Comparison of ENCODE assay signal across 26 cellular contexts in genomic region chr12:43208627-43209026, GRCh38.
DNase-seq lines count a peak whose midpoint lies in the region; ATAC-seq, FAIRE-seq and TF ChIP-seq lines count a peak whose summit lies in the region.
"Had no signal": no experiment of that assay in that cellular context is flagged by ENCODE, and none has a peak within 500 bp of the region (broad histone marks: within the 10 kb centered on the region; RNA-seq: fewer than 3 reads in every experiment).

No MANE protein-coding gene starts in this region.

- H3K4me1 Mint-ChIP-seq in astrocyte (ENCODE audit: low read depth, unreplicated experiment): peaks cover 27% of the 10 kb centered on the region
- H3K4me1 Mint-ChIP-seq in GM23338: peaks cover 6% of the 10 kb centered on the region; the same call in 1 of the 3 replicates
- H3K4me1 Mint-ChIP-seq: activated naive CD8-positive, alpha-beta T cell treated with anti-CD3 and anti-CD28 coated beads for 36 hours; activated T-helper 17 cell treated with anti-CD3 and anti-CD28 coated beads, Interleukin-2, amount 50 U/mL, for 72 hours had no signal

- H3K9ac ChIP-seq in astrocyte (ENCODE audit: low read length): peak overlapping the region; percentile 56

- DNase-seq in ACHN (peak; percentile 51), astrocyte (ENCODE audit: low read depth) (peak; percentile 74), glomerular visceral epithelial cell (ENCODE audit: extremely low spot score) (peak; percentile 90), psoas muscle (no peak), GM23338 (ENCODE audit: low spot score) (no peak), NCI-H2081 treated with DMSO at 0.1 percent for 48 hours (lab: John Stamatoyannopoulos, UW) (no peak), NCI-H2196 treated with DMSO at 0.1 percent for 48 hours (lab: John Stamatoyannopoulos, UW; ENCODE audit: unreplicated experiment) (no peak), HuH-7 (ENCODE audit: low spot score) (no peak)
- DNase-seq: activated CD4-positive, alpha-beta T cell treated with anti-CD3 and anti-CD28 coated beads, Interleukin-2, amount 50 U/mL, for 4 hours; activated CD8-positive, alpha-beta memory T cell treated with anti-CD3 and anti-CD28 coated beads, Interleukin-2, amount 50 U/mL, for 4 hours; activated naive CD8-positive, alpha-beta T cell treated with anti-CD3 and anti-CD28 coated beads for 36 hours; COR-L47; dermis blood vessel endothelial cell; DMS79 treated with DMSO at 0.1 percent for 48 hours; KG1; NCI-H146; NCI-H69; testis had no signal

- H3K4me3 Mint-ChIP-seq in astrocyte (ENCODE audit: unreplicated experiment) (no peak overlapping the region), GM23338 (no peak overlapping the region)
- H3K4me3 Mint-ChIP-seq: activated naive CD8-positive, alpha-beta T cell treated with anti-CD3 and anti-CD28 coated beads for 36 hours; activated T-helper 17 cell treated with anti-CD3 and anti-CD28 coated beads, Interleukin-2, amount 50 U/mL, for 72 hours; memory B cell; stimulated activated memory B cell treated with anti-CD40 and anti-IgM and Interleukin-4, amounts not matched to agents 10 μg/mL and 1 μg/mL and 100 μg/mL, for 72 hours had no signal

- intact Hi-C loops in psoas muscle (cut with DNase I): no loop called here

- no peaks in the 10 kb centered on the region for H3F3A ChIP-seq in GM23338 (replicated peaks; ENCODE audit: low read depth)

- no peak overlapping the region for H3K27ac Mint-ChIP-seq in astrocyte (ENCODE audit: unreplicated experiment)
- no peak overlapping the region for H3K27ac Mint-ChIP-seq in GM23338
- H3K27ac Mint-ChIP-seq: activated naive CD8-positive, alpha-beta T cell treated with anti-CD3 and anti-CD28 coated beads for 36 hours; activated T-helper 17 cell treated with anti-CD3 and anti-CD28 coated beads, Interleukin-2, amount 50 U/mL, for 72 hours; memory B cell; stimulated activated memory B cell treated with anti-CD40 and anti-IgM and Interleukin-4, amounts not matched to agents 10 μg/mL and 1 μg/mL and 100 μg/mL, for 72 hours had no signal

- H3K27me3 Mint-ChIP-seq in astrocyte (ENCODE audit: low read depth, unreplicated experiment) (no peaks in the 10 kb centered on the region), GM23338 (ENCODE audit: insufficient read depth, low read depth, poor library complexity) (no peaks in the 10 kb centered on the region)
- H3K27me3 Mint-ChIP-seq: activated T-helper 17 cell treated with anti-CD3 and anti-CD28 coated beads, Interleukin-2, amount 50 U/mL, for 72 hours; memory B cell; stimulated activated memory B cell treated with anti-CD40 and anti-IgM and Interleukin-4, amounts not matched to agents 10 μg/mL and 1 μg/mL and 100 μg/mL, for 72 hours had no signal

- H2AFZ ChIP-seq in astrocyte (ENCODE audit: low read depth, low read length) (no peak overlapping the region), GM23338 (no peak overlapping the region)

- peak; percentile 80 for FAIRE-seq in astrocyte (lab: Jason Lieb, UNC)
- FAIRE-seq: A204.1, GM12892, GM19239 had no signal

- H4K20me1 ChIP-seq in astrocyte (ENCODE audit: insufficient read depth, low read length): no peaks in the 10 kb centered on the region
- no peaks in the 10 kb centered on the region for H4K20me1 ChIP-seq in GM23338 (replicated peaks; ENCODE audit: insufficient read depth)

- peak overlapping the region; percentile 91 for H3K27ac ChIP-seq in astrocyte (ENCODE audit: low read depth, low read length)
- no peak overlapping the region for H3K27ac ChIP-seq in psoas muscle
- H3K27ac ChIP-seq in GM23338 (ENCODE audit: low read depth): no peak overlapping the region
- H3K27ac ChIP-seq: cardiac muscle cell, gastroesophageal sphincter, testis had no signal

- no peaks in the 10 kb centered on the region for H3K27me3 ChIP-seq in astrocyte (ENCODE audit: insufficient read depth, low read length)
- no peaks in the 10 kb centered on the region for H3K27me3 ChIP-seq in psoas muscle (ENCODE audit: insufficient read depth in 3 of 3, low read length in 2 of 3)
- H3K27me3 ChIP-seq in GM23338 (ENCODE audit: insufficient read depth): no peaks in the 10 kb centered on the region
- H3K27me3 ChIP-seq: cardiac muscle cell, gastroesophageal sphincter, testis had no signal

- H3K4me3 ChIP-seq in astrocyte (ENCODE audit: insufficient read depth, low read depth, low read length): no peak overlapping the region
- no peak overlapping the region for H3K4me3 ChIP-seq in psoas muscle
- no peak overlapping the region for H3K4me3 ChIP-seq in GM23338
- H3K4me3 ChIP-seq: cardiac muscle cell, gastroesophageal sphincter, testis had no signal

- H3K4me1 ChIP-seq in astrocyte (ENCODE audit: insufficient read depth, low read length) (peaks cover 36% of the 10 kb centered on the region), psoas muscle (no peaks in the 10 kb centered on the region), GM23338 (ENCODE audit: insufficient read depth) (no peaks in the 10 kb centered on the region)
- H3K4me1 ChIP-seq: gastroesophageal sphincter had no signal

- no peaks in the 10 kb centered on the region for H3K36me3 ChIP-seq in astrocyte (ENCODE audit: insufficient read depth, low read length)
- no peaks in the 10 kb centered on the region for H3K36me3 ChIP-seq in psoas muscle (ENCODE audit: insufficient read depth in 1 of 2, low read depth in 1 of 2)
- no peaks in the 10 kb centered on the region for H3K36me3 ChIP-seq in GM23338 (ENCODE audit: insufficient read depth)
- H3K36me3 ChIP-seq: cardiac muscle cell, gastroesophageal sphincter had no signal

- no peaks in the 10 kb centered on the region for H3K36me3 Mint-ChIP-seq in astrocyte (ENCODE audit: low read depth, unreplicated experiment)
- no peaks in the 10 kb centered on the region for H3K36me3 Mint-ChIP-seq in GM23338 (ENCODE audit: low read depth)
- H3K36me3 Mint-ChIP-seq: activated naive CD8-positive, alpha-beta T cell treated with anti-CD3 and anti-CD28 coated beads for 36 hours; memory B cell; stimulated activated memory B cell treated with anti-CD40 and anti-IgM and Interleukin-4, amounts not matched to agents 10 μg/mL and 1 μg/mL and 100 μg/mL, for 72 hours had no signal

- H3K79me2 ChIP-seq in astrocyte (ENCODE audit: insufficient read depth, low read length) (no peaks in the 10 kb centered on the region), GM23338 (replicated peaks; ENCODE audit: insufficient read depth) (no peaks in the 10 kb centered on the region)

- in situ Hi-C loops in ACHN (cut with HindIII; ENCODE audit: low pct_ligation_motif_present, low pct_unique_long_range_greater_than_20kb, low sequenced_read_pairs): no loop called here

- H3K9me2 ChIP-seq in GM23338 (ENCODE audit: insufficient read depth): no peaks in the 10 kb centered on the region

- H3K9me3 Mint-ChIP-seq in astrocyte (ENCODE audit: unreplicated experiment) (no peaks in the 10 kb centered on the region), GM23338 (no peaks in the 10 kb centered on the region)
- H3K9me3 Mint-ChIP-seq: activated naive CD8-positive, alpha-beta T cell treated with anti-CD3 and anti-CD28 coated beads for 36 hours had no signal

- ATAC-seq in psoas muscle: peak in 3 of 4 donors; percentile 24 to 44 (median 36)
- ATAC-seq in GM23338: no peak
- ATAC-seq: activated T-helper 17 cell treated with anti-CD3 and anti-CD28 coated beads, Interleukin-2, amount 50 U/mL, for 72 hours; gastroesophageal sphincter; stimulated activated memory B cell treated with anti-CD40 and anti-IgM and Interleukin-4, amounts not matched to agents 10 μg/mL and 1 μg/mL and 100 μg/mL, for 72 hours had no signal

- no peak for TF ChIP-seq CTCF in astrocyte (IDR thresholded peaks at IDR 0.05; ENCODE audit: insufficient read depth, low read depth, low read length)
- TF ChIP-seq CTCF in psoas muscle (IDR thresholded peaks at IDR 0.05): no peak
- no peak for TF ChIP-seq CTCF in GM23338 (conservative IDR thresholded peaks at IDR 0.05; ENCODE audit: low read depth in 2 of 2)

- 68 to 82% (median 77%) methylated on average over 3 of the region's 3 CpGs for WGBS in psoas muscle, 3 donors

- H3K4me2 ChIP-seq in astrocyte (ENCODE audit: low read length): peak overlapping the region; percentile 31
- no peak overlapping the region for H3K4me2 ChIP-seq in GM23338

- H3K9me3 ChIP-seq in astrocyte (ENCODE audit: insufficient read depth, low read depth, low read length): no peaks in the 10 kb centered on the region
- no peaks in the 10 kb centered on the region for H3K9me3 ChIP-seq in psoas muscle
- H3K9me3 ChIP-seq: gastroesophageal sphincter, testis had no signal

TF ChIP-seq in GM23338, 12 proteins besides CTCF, POLR2A, EP300 and RAD21 (continues in another document):
- TF ChIP-seq JUNB (IDR thresholded peaks at IDR 0.05; ENCODE audit: unreplicated experiment): no peak
- no peak for TF ChIP-seq REST (IDR thresholded peaks at IDR 0.05; ENCODE audit: unreplicated experiment)
- TF ChIP-seq EZH2phosphoT487 (IDR thresholded peaks at IDR 0.05; ENCODE audit: unreplicated experiment): no peak
- TF ChIP-seq ZNF331 (CRISPR knock-in tag; IDR thresholded peaks at IDR 0.05; ENCODE audit: low read depth): no peak

Comparison
In these comparisons a context has a peak if more than half of its experiments do, and no peak if none do; other contexts are left out.
1. DNase-seq: peak in ACHN (single experiment), astrocyte (single experiment) and glomerular visceral epithelial cell (single experiment); none in psoas muscle (0 of 2), GM23338 (single experiment), NCI-H2081 treated with DMSO at 0.1 percent for 48 hours (single experiment), NCI-H2196 treated with DMSO at 0.1 percent for 48 hours (single experiment) and HuH-7 (single experiment).